Comparison of ENCODE assay signal across 29 cellular contexts in the genomic region with DNA sequence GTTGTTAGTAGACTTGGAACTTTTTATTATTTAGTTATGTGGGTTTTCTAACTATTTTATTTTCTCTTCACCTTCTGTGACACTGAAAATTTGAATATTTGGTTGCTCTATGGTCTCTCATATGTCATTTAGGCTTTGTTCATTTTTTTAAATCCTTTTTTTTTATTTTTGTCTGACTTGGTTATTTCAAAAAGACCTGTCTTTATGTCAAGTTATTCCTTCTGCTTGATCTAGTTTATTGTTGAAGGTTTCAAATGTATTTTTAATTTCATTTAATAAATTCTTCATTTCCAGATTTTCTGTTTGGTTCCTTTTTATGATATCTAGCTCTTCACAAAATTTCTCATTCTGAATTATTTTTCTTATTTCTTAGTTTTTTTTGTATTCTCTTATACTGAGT.
"Had no signal": no experiment of that assay in that cellular context is flagged by ENCODE, and none has a peak within 500 bp of the region (broad histone marks: within the 10 kb centered on the region; RNA-seq: fewer than 3 reads in every experiment).

No MANE protein-coding gene starts in this region.

- FAIRE-seq: astrocyte, bronchial epithelial cell had no signal

- H3K36me3 ChIP-seq: brain microvascular endothelial cell, gastrocnemius medialis, heart left ventricle had no signal

- H3K4me1 ChIP-seq: gastrocnemius medialis, heart left ventricle had no signal

- H3K27ac ChIP-seq: brain microvascular endothelial cell, coronary artery, dorsolateral prefrontal cortex, gastrocnemius medialis, heart left ventricle had no signal

- H3K27me3 ChIP-seq: brain microvascular endothelial cell, gastrocnemius medialis had no signal

- DNase-seq: activated CD4-positive, alpha-beta memory T cell treated with anti-CD3 and anti-CD28 coated beads, Interleukin-2, amount 10 ng/mL, durations not matched to agents 7 days and 5 days; activated CD4-positive, alpha-beta T cell treated with anti-CD3 and anti-CD28 coated beads for 1 hour; activated CD4-positive, alpha-beta T cell treated with anti-CD3 and anti-CD28 coated beads for 4 hours; activated CD4-positive, alpha-beta T cell treated with anti-CD3 and anti-CD28 coated beads, Interleukin-2, amount 10 ng/mL, durations not matched to agents 7 days and 5 days; activated CD4-positive, alpha-beta T cell treated with anti-CD3 and anti-CD28 coated beads, Interleukin-2, amount 50 U/mL, for 4 hours; activated CD4-positive, CD25-positive, alpha-beta regulatory T cell; activated CD8-positive, alpha-beta memory T cell treated with anti-CD3 and anti-CD28 coated beads, Interleukin-2, amount 50 U/mL, for 48 hours; activated gamma-delta T cell; activated naive CD4-positive, alpha-beta T cell; activated naive CD4-positive, alpha-beta T cell treated with anti-CD3 and anti-CD28 coated beads, Interleukin-2, amount 50 U/mL, for 16 hours; activated T-cell treated with anti-CD3 and anti-CD28 coated beads for 4 hours; activated T-cell treated with anti-CD3 and anti-CD28 coated beads, Interleukin-2, amount 50 U/mL, for 24 hours; activated T-cell treated with anti-CD3 and anti-CD28 coated beads, Interleukin-2, amount 50 U/mL, for 72 hours; amniotic stem cell; anterior cingulate cortex; brain microvascular endothelial cell; dorsolateral prefrontal cortex; effector memory CD4-positive, alpha-beta T cell; endodermal cell; foreskin fibroblast; gastrocnemius medialis; glutamatergic neuron; heart left ventricle; T-helper 17 cell; T1000 had no signal

- H3K4me3 ChIP-seq: coronary artery, dorsolateral prefrontal cortex, gastrocnemius medialis, heart left ventricle had no signal

- ATAC-seq: activated T-cell treated with anti-CD3 and anti-CD28 coated beads, Interleukin-2, amount 50 U/mL, for 72 hours; esophagus mucosa; gastrocnemius medialis; heart left ventricle; T-helper 17 cell had no signal
